In genomic region chr3:173732237-173732636, GRCh38 we compare ENCODE assay signal across 18 cellular contexts.
A peak's percentile ranks its signal among the peaks of the same experiment; 100 is the strongest.
DNase-seq lines count a peak whose midpoint lies in the region; ATAC-seq and TF ChIP-seq lines count a peak whose summit lies in the region.
"Had no signal": no experiment of that assay in that cellular context is flagged by ENCODE, and none has a peak within 500 bp of the region (broad histone marks: within the 10 kb centered on the region; RNA-seq: fewer than 3 reads in every experiment).

No MANE protein-coding gene starts in this region.

- no peak overlapping the region for H2AK5ac ChIP-seq in mesendoderm (ENCODE audit: low read length)

- H3K4me3 Mint-ChIP-seq in brain = peak overlapping the region; percentile 28 to 78 (median 60)
- H3K4me3 Mint-ChIP-seq: activated naive CD8-positive, alpha-beta T cell; immature natural killer cell had no signal

- H3K4ac ChIP-seq in mesendoderm (ENCODE audit: low read depth, low read length) = no peak overlapping the region

- H3K4me2 ChIP-seq in mesendoderm (ENCODE audit: low read length) = no peak overlapping the region
- H3K4me2 ChIP-seq: BLaER1 treated with 17β-estradiol and CSF1 and Interleukin-3, amounts not matched to agents 10 nM and 100 nM had no signal

- H3K27me3 Mint-ChIP-seq in brain = no peaks in the 10 kb centered on the region
- H3K27me3 Mint-ChIP-seq: activated naive CD8-positive, alpha-beta T cell had no signal

- no peaks in the 10 kb centered on the region for H3K36me3 ChIP-seq in mesendoderm (ENCODE audit: control insufficient read depth, insufficient read depth, low read length)
- H3K36me3 ChIP-seq: BLaER1 treated with 17β-estradiol and CSF1 and Interleukin-3, amounts not matched to agents 10 nM and 100 nM; neutrophil; right lobe of liver; SJSA1 had no signal

- no peaks in the 10 kb centered on the region for H3K9me3 Mint-ChIP-seq in brain

- H3K79me1 ChIP-seq in mesendoderm (ENCODE audit: low read length) = no peaks in the 10 kb centered on the region

- TF ChIP-seq CTCF in brain (conservative IDR thresholded peaks at IDR 0.05) = no peak

- no peak overlapping the region for H3K56ac ChIP-seq in mesendoderm (ENCODE audit: low read length)

- no peaks in the 10 kb centered on the region for H3K79me2 ChIP-seq in mesendoderm (ENCODE audit: control insufficient read depth, insufficient read depth, low read length)

- H3K23ac ChIP-seq in mesendoderm (ENCODE audit: low read length) = no peak overlapping the region

- no CpG with 5 or more reads among the region's 4 CpGs for WGBS in mesendoderm (ENCODE audit: extremely low coverage, insufficient coverage, low lambda C conversion rate)

- H3K4me1 Mint-ChIP-seq in brain = peaks cover 39% of the 10 kb centered on the region
- H3K4me1 Mint-ChIP-seq: immature natural killer cell had no signal

- DNase-seq in ELR (ENCODE audit: low read depth) (peak; percentile 52), NCI-H1417 (lab: John Stamatoyannopoulos, UW) (peak in 2 of 3 experiments; percentile 47 to 80), mesendoderm (peak; percentile 43), NCI-H226 (no peak), cortex of kidney (lab: John Stamatoyannopoulos, UW) (no peak)
- DNase-seq in stimulated activated CD4-positive, alpha-beta T cell treated with anti-CD3 and anti-CD28 coated beads, Interleukin-2, amount 100 ng/mL, for 48 hours = no peak
- DNase-seq: activated CD4-positive, alpha-beta T cell treated with anti-CD3 and anti-CD28 coated beads for 4 hours; DMS153; GOT3; immature natural killer cell; mammary epithelial cell; right lobe of liver had no signal

- H3K27ac ChIP-seq in mesendoderm (ENCODE audit: low read depth, low read length) = no peak overlapping the region
- H3K27ac ChIP-seq: BLaER1 treated with 17β-estradiol and CSF1 and Interleukin-3, amounts not matched to agents 10 nM and 100 nM; neutrophil; right lobe of liver; SJSA1 had no signal

- H2BK120ac ChIP-seq in mesendoderm (ENCODE audit: low read depth, low read length) = no peak overlapping the region

- no peak overlapping the region for H4K8ac ChIP-seq in mesendoderm (ENCODE audit: low read depth, low read length)

- ATAC-seq in GM19351 (IDR thresholded peaks at IDR 0.05; ENCODE audit: unreplicated experiment) = no peak
- ATAC-seq: right lobe of liver had no signal

- no peaks in the 10 kb centered on the region for H3K4me1 ChIP-seq in mesendoderm (ENCODE audit: control insufficient read depth, low read depth, low read length)
- H3K4me1 ChIP-seq: BLaER1 treated with 17β-estradiol and CSF1 and Interleukin-3, amounts not matched to agents 10 nM and 100 nM; right lobe of liver had no signal

- H4K5ac ChIP-seq in mesendoderm (ENCODE audit: low read length) = no peak overlapping the region

- H3K18ac ChIP-seq in mesendoderm (ENCODE audit: low read length) = no peak overlapping the region

- no peak overlapping the region for H2BK15ac ChIP-seq in mesendoderm (replicated peaks; ENCODE audit: low read depth)

- H3K27me3 ChIP-seq in mesendoderm (ENCODE audit: insufficient read depth, low read length, poor library complexity) = no peaks in the 10 kb centered on the region
- H3K27me3 ChIP-seq: BLaER1 treated with 17β-estradiol and CSF1 and Interleukin-3, amounts not matched to agents 10 nM and 100 nM; neutrophil; right lobe of liver; SJSA1 had no signal

- no peak overlapping the region for H2BK5ac ChIP-seq in mesendoderm (ENCODE audit: low read length)

- peak overlapping the region; percentile 80 to 91 (median 84) for H3K27ac Mint-ChIP-seq in brain
- H3K27ac Mint-ChIP-seq: activated naive CD8-positive, alpha-beta T cell; immature natural killer cell had no signal

- no peak overlapping the region for H3K4me3 ChIP-seq in mesendoderm (ENCODE audit: low read length)
- H3K4me3 ChIP-seq: BLaER1 treated with 17β-estradiol and CSF1 and Interleukin-3, amounts not matched to agents 10 nM and 100 nM; right lobe of liver; SJSA1 had no signal

- no peaks in the 10 kb centered on the region for H3K36me3 Mint-ChIP-seq in brain
- H3K36me3 Mint-ChIP-seq: activated naive CD8-positive, alpha-beta T cell; immature natural killer cell had no signal

- H3K9ac ChIP-seq in mesendoderm (ENCODE audit: low read length) = no peak overlapping the region
- H3K9ac ChIP-seq: BLaER1 treated with 17β-estradiol and CSF1 and Interleukin-3, amounts not matched to agents 10 nM and 100 nM had no signal

Comparison
In these comparisons a context has a peak if more than half of its experiments do, and no peak if none do; other contexts are left out.
1. DNase-seq: peak in ELR (single experiment), NCI-H1417 (2 of 3) and mesendoderm (single experiment); none in NCI-H226 (single experiment), stimulated activated CD4-positive, alpha-beta T cell treated with anti-CD3 and anti-CD28 coated beads, Interleukin-2, amount 100 ng/mL, for 48 hours (0 of 2) and cortex of kidney (single experiment).